ENCODE assay signal across 26 cellular contexts in genomic region chr10:123879596-123880257, GRCh38. TPM values are rescaled to one million over a fixed set of nuclear protein-coding genes. Genes with fewer than 3 reads are reported as not detected.
DNase-seq lines count a peak whose midpoint lies in the region; ATAC-seq and TF ChIP-seq lines count a peak whose summit lies in the region.
"Had no signal": no experiment of that assay in that cellular context is flagged by ENCODE, and none has a peak within 500 bp of the region (broad histone marks: within the 10 kb centered on the region; RNA-seq: fewer than 3 reads in every experiment).

No MANE protein-coding gene starts in this region.

- H3K27ac Mint-ChIP-seq in chondrocyte (ENCODE audit: unreplicated experiment): no peak overlapping the region
- H3K27ac Mint-ChIP-seq: CD4-positive, alpha-beta memory T cell; GM23338; IgD-negative memory B cell had no signal

- DNase-seq in chondrocyte (ENCODE audit: low spot score) (peak; percentile 53), islet precursor cell (peak; percentile 32), posterior vena cava (ENCODE audit: low spot score) (peak; percentile 23), stomach (peak; percentile 14), GM13976 (ENCODE audit: low spot score) (no peak), activated gamma-delta T cell treated with Interleukin-2 at 50 U/mL for 16 hours (no peak)
- DNase-seq: C1 segment of cervical spinal cord; Caco-2; CD4-positive, alpha-beta memory T cell; H9; MM.1S; NCI-H2029; NCI-H446 treated with DMSO at 0.1 percent for 48 hours; NCI-H526; NCI-H82; NK-92 treated with Interleukin-12 subunit alpha and Interleukin-12 subunit beta, amount 100 ng/mL, for 24 hours; Right ventricle myocardium superior; RPMI8226 had no signal

- no peak for TF ChIP-seq EP300 in stomach (IDR thresholded peaks at IDR 0.05)

- H3K4me3 Mint-ChIP-seq in chondrocyte (ENCODE audit: unreplicated experiment): no peak overlapping the region
- H3K4me3 Mint-ChIP-seq: CD4-positive, alpha-beta memory T cell; GM23338; H9; IgD-negative memory B cell had no signal

- H3K36me3 ChIP-seq in stomach: no peaks in the 10 kb centered on the region
- H3K36me3 ChIP-seq: SJSA1 had no signal

- peaks cover 6% of the 10 kb centered on the region for H3K9me3 Mint-ChIP-seq in chondrocyte (ENCODE audit: low read depth)

- TF ChIP-seq CTCF in chondrocyte (IDR thresholded peaks at IDR 0.05) (no peak), stomach (IDR thresholded peaks at IDR 0.05) (no peak), GM13976 (IDR thresholded peaks at IDR 0.05; ENCODE audit: borderline replicate concordance, control extremely low read depth, extremely low read depth, insufficient read depth, missing control alignments) (no peak)

- H3K27me3 Mint-ChIP-seq in chondrocyte (ENCODE audit: low read depth): peaks cover 2% of the 10 kb centered on the region

- peak overlapping the region in 2 of 5 donors; percentile 22 to 62 for H3K27ac ChIP-seq in stomach
- H3K27ac ChIP-seq: A549, KMS-11, SJSA1 had no signal

- 62 to 79% (median 76%) methylated on average over 10 of the region's 10 CpGs for WGBS in stomach, 5 donors

- ATAC-seq in HG02884 (IDR thresholded peaks at IDR 0.05; ENCODE audit: unreplicated experiment) (no peak), HG03108 (IDR thresholded peaks at IDR 0.05; ENCODE audit: unreplicated experiment) (no peak)
- ATAC-seq: A549, GM12878, GM23338 had no signal

- H3K4me1 Mint-ChIP-seq in chondrocyte (ENCODE audit: low read depth): no peaks in the 10 kb centered on the region
- H3K4me1 Mint-ChIP-seq: CD4-positive, alpha-beta memory T cell; IgD-negative memory B cell had no signal

- no peak overlapping the region for H3K4me3 ChIP-seq in stomach
- H3K4me3 ChIP-seq: A549, GM12878, GM23338, SJSA1 had no signal

- H3K36me3 Mint-ChIP-seq in chondrocyte (ENCODE audit: low read depth): no peaks in the 10 kb centered on the region
- H3K36me3 Mint-ChIP-seq: CD4-positive, alpha-beta memory T cell; IgD-negative memory B cell had no signal

- H3K4me1 ChIP-seq in stomach: peaks cover 0 to 15% (median 4%) of the 10 kb centered on the region in 4 donors
- H3K4me1 ChIP-seq: A549, Caco-2, SJSA1 had no signal

- H3K27me3 ChIP-seq in stomach: no peaks in the 10 kb centered on the region
- H3K27me3 ChIP-seq: SJSA1 had no signal

- in situ Hi-C loops in GM13976 (cut with MboI; ENCODE audit: low sequenced_read_pairs, unreplicated experiment): no loop called here

- intact Hi-C loops in posterior vena cava (cut with DNase I): no loop called here
- intact Hi-C loops in stomach (cut with DNase I; ENCODE audit: low total_unique reads): no loop called here

- TF ChIP-seq POLR2A in stomach (IDR thresholded peaks at IDR 0.05): no peak

- peaks cover 0 to 7% (median 2%) of the 10 kb centered on the region in 4 donors for H3K9me3 ChIP-seq in stomach
- H3K9me3 ChIP-seq: A549, SJSA1 had no signal

RNA-seq across cellular contexts. Expression of gene CPXM2, which starts 11.9 kb away (rescaled TPM):
- total RNA-seq in chondrocyte: not detected in 3 replicates
- total RNA-seq in posterior vena cava: 100 to 1,000 TPM in 1 of 2 donors, 10 to 100 TPM in 1; 98.3 to 200 TPM
- total RNA-seq in stomach: 10 to 100 TPM in 3 of 5 donors, 1 to 10 TPM in 2; 9.8 to 33.5 (median 12.8) TPM
- polyA plus RNA-seq in stomach: 1 to 10 TPM in 1 of 3 donors, under 1 TPM in 2; 0.46 to 7.9 (median 0.62) TPM
- total RNA-seq: Caco-2; CD4-positive, alpha-beta memory T cell; SJSA1 had no signal
- polyA plus RNA-seq: A549; CD4-positive, alpha-beta memory T cell; IgD-negative memory B cell had no signal

Comparison
In these comparisons a context has a peak if more than half of its experiments do, and no peak if none do; other contexts are left out.
1. DNase-seq: peak in chondrocyte (single experiment), islet precursor cell (single experiment), posterior vena cava (single experiment) and stomach (single experiment); none in GM13976 (single experiment) and activated gamma-delta T cell treated with Interleukin-2 at 50 U/mL for 16 hours (single experiment).
2. RNA of gene CPXM2, which starts 11.9 kb away (total RNA-seq): 98.3 to 200 TPM in posterior vena cava and 9.8 to 33.5 TPM in stomach; not detected in chondrocyte; every median in the first group is over 10 times any median in the second.